1 cellular context compared by ENCODE assay signal in genomic region chr12:95216704-95217376, GRCh38.
TF ChIP-seq lines count a peak whose summit lies in the region.

No MANE protein-coding gene starts in this region.

TF ChIP-seq in liver, 16 proteins besides CTCF, POLR2A, EP300 and RAD21 (continued from another document):
- no peak for TF ChIP-seq REST (IDR thresholded peaks at IDR 0.05)
